Comparison of ENCODE assay signal across 17 cellular contexts in the genomic region with DNA sequence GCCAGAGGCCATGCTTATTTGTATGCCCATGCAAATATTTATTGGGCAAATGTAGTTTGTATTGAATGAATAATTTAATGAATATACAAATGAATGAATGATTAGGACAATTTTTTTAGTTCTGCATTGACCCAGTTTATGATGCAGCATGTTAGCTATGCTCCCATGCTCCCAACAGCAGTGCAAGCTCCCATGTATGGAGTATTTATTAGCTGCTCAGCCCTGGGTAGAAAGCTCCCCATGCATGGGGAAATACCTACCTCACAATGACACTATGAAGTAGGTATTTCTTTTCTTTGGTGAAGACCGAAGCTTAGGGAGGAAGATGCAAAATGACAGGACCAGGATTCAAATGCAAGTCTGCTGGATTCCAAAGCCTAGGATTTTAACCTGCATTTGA.
DNase-seq lines count a peak whose midpoint lies in the region; TF ChIP-seq lines count a peak whose summit lies in the region.
"Had no signal": no experiment of that assay in that cellular context is flagged by ENCODE, and none has a peak within 500 bp of the region (broad histone marks: within the 10 kb centered on the region; RNA-seq: fewer than 3 reads in every experiment).

No MANE protein-coding gene starts in this region.

- peak overlapping the region; percentile 40 for H3K27ac ChIP-seq in fibroblast of lung (ENCODE audit: insufficient read depth, low read length)
- no peak overlapping the region for H3K27ac ChIP-seq in neural progenitor cell
- H3K27ac ChIP-seq in stomach: no peak overlapping the region
- H3K27ac ChIP-seq: HL-60, SJSA1 had no signal

- peaks cover 29% of the 10 kb centered on the region for H3K4me1 Mint-ChIP-seq in neural progenitor cell

- H3K36me3 Mint-ChIP-seq in neural progenitor cell: peaks cover 2% of the 10 kb centered on the region
- H3K36me3 Mint-ChIP-seq: CD14-positive monocyte had no signal

- H3K9ac ChIP-seq in fibroblast of lung (ENCODE audit: insufficient read depth, low read length) (no peak overlapping the region), neural progenitor cell (no peak overlapping the region)

- intact Hi-C loops in stomach (cut with DNase I; ENCODE audit: low total_unique reads): no loop called here

- H3K79me2 ChIP-seq in fibroblast of lung (ENCODE audit: control insufficient read depth, insufficient read depth, low read length) (no peaks in the 10 kb centered on the region), neural progenitor cell (ENCODE audit: low read depth) (no peaks in the 10 kb centered on the region)

- no peak overlapping the region for H3K4me2 ChIP-seq in fibroblast of lung (ENCODE audit: extremely low read depth, insufficient read depth, low read length)
- H3K4me2 ChIP-seq in neural progenitor cell: no peak overlapping the region

- no peaks in the 10 kb centered on the region for H3K9me3 ChIP-seq in fibroblast of lung (ENCODE audit: control insufficient read depth, insufficient read depth, low read depth, low read length)
- H3K9me3 ChIP-seq in neural progenitor cell (ENCODE audit: low read depth): no peaks in the 10 kb centered on the region
- H3K9me3 ChIP-seq in stomach: peaks cover 0 to 9% (median 8%) of the 10 kb centered on the region in 4 donors
- H3K9me3 ChIP-seq: SJSA1 had no signal

- H3K9me3 Mint-ChIP-seq in neural progenitor cell: peaks cover 19% of the 10 kb centered on the region

- H3K27me3 ChIP-seq in fibroblast of lung (ENCODE audit: control insufficient read depth, insufficient read depth, low read length): no peaks in the 10 kb centered on the region
- no peaks in the 10 kb centered on the region for H3K27me3 ChIP-seq in neural progenitor cell
- H3K27me3 ChIP-seq in stomach: no peaks in the 10 kb centered on the region

- TF ChIP-seq POLR2A in stomach (IDR thresholded peaks at IDR 0.05): no peak

- H3K4me3 Mint-ChIP-seq in neural progenitor cell: no peak overlapping the region
- H3K4me3 Mint-ChIP-seq: CD14-positive monocyte had no signal

- H3K4me1 ChIP-seq in fibroblast of lung (ENCODE audit: control insufficient read depth, extremely low read depth, insufficient read depth, low read length) (peaks cover 21% of the 10 kb centered on the region), neural progenitor cell (no peaks in the 10 kb centered on the region), stomach (no peaks in the 10 kb centered on the region)
- H3K4me1 ChIP-seq: SJSA1 had no signal

- no peak for TF ChIP-seq CTCF in AG10803 (conservative IDR thresholded peaks at IDR 0.05; ENCODE audit: low read length)
- TF ChIP-seq CTCF in fibroblast of lung (conservative IDR thresholded peaks at IDR 0.05 in 1 of 2, IDR thresholded peaks at IDR 0.05 in 1 of 2; ENCODE audit: low read depth in 1 of 2, low read length in 2 of 2): no peak
- TF ChIP-seq CTCF in neural progenitor cell (IDR thresholded peaks at IDR 0.05): no peak
- TF ChIP-seq CTCF in stomach (IDR thresholded peaks at IDR 0.05): no peak

- H3K27me3 Mint-ChIP-seq in neural progenitor cell (ENCODE audit: insufficient read depth, low read depth): peaks cover 5% of the 10 kb centered on the region

- TF ChIP-seq EP300 in stomach (IDR thresholded peaks at IDR 0.05): no peak

- 76 to 94% (median 88%) methylated on average over 1 of the region's 1 CpG for WGBS in stomach, 5 donors

- H3K36me3 ChIP-seq in fibroblast of lung (ENCODE audit: control insufficient read depth, insufficient read depth, low read length) (no peaks in the 10 kb centered on the region), neural progenitor cell (no peaks in the 10 kb centered on the region), stomach (no peaks in the 10 kb centered on the region)
- H3K36me3 ChIP-seq: SJSA1 had no signal

- no peak overlapping the region for H3K4me3 ChIP-seq in AG10803 (ENCODE audit: low read length)
- no peak overlapping the region for H3K4me3 ChIP-seq in fibroblast of lung (replicated peaks in 1 of 4; ENCODE audit: control extremely low read depth in 1 of 4, insufficient read depth in 1 of 4, low read depth in 3 of 4, low read length in 4 of 4)
- no peak overlapping the region for H3K4me3 ChIP-seq in neural progenitor cell
- H3K4me3 ChIP-seq in stomach: no peak overlapping the region
- H3K4me3 ChIP-seq: SJSA1 had no signal

- no peaks in the 10 kb centered on the region for H4K20me1 ChIP-seq in fibroblast of lung (ENCODE audit: control insufficient read depth, extremely low read depth, insufficient read depth, low read length)
- H4K20me1 ChIP-seq in neural progenitor cell (ENCODE audit: low read depth): no peaks in the 10 kb centered on the region

- no peaks in the 10 kb centered on the region for H3F3A ChIP-seq in neural progenitor cell (ENCODE audit: low read depth)

- in situ Hi-C loops in ACHN (cut with HindIII; ENCODE audit: low pct_ligation_motif_present, low pct_unique_long_range_greater_than_20kb, low sequenced_read_pairs): no loop called here

- DNase-seq in AG10803 (ENCODE audit: low read depth) (peak; percentile 76), NCI-H526 treated with DMSO at 0.1 percent for 48 hours (lab: John Stamatoyannopoulos, UW) (peak; percentile 95), fibroblast of lung (ENCODE audit: low read depth in 2 of 2) (peak; percentile 36 to 68), neural progenitor cell (ENCODE audit: low spot score) (no peak), ACHN (no peak), stomach (no peak)
- DNase-seq in effector CD8-positive, alpha-beta T cell (lab: John Stamatoyannopoulos, UW): no peak
- DNase-seq: AML-193, DMS 273 treated with DMSO at 0.1 percent for 48 hours, NCI-H1417, NCI-H187 treated with DMSO at 0.1 percent for 48 hours, NCI-H345, NCI-H69, RPMI8226 had no signal

- H2AFZ ChIP-seq in fibroblast of lung (ENCODE audit: low read length) (no peak overlapping the region), neural progenitor cell (replicated peaks) (no peak overlapping the region)

- H3K27ac Mint-ChIP-seq in neural progenitor cell: peak overlapping the region; percentile 58
- H3K27ac Mint-ChIP-seq: CD14-positive monocyte had no signal

Comparison
In these comparisons a context has a peak if more than half of its experiments do, and no peak if none do; other contexts are left out.
1. DNase-seq: peak in AG10803 (single experiment), NCI-H526 treated with DMSO at 0.1 percent for 48 hours (single experiment) and fibroblast of lung (2 of 2); none in neural progenitor cell (single experiment), ACHN (single experiment), stomach (single experiment) and effector CD8-positive, alpha-beta T cell (single experiment).